In the genomic region with DNA sequence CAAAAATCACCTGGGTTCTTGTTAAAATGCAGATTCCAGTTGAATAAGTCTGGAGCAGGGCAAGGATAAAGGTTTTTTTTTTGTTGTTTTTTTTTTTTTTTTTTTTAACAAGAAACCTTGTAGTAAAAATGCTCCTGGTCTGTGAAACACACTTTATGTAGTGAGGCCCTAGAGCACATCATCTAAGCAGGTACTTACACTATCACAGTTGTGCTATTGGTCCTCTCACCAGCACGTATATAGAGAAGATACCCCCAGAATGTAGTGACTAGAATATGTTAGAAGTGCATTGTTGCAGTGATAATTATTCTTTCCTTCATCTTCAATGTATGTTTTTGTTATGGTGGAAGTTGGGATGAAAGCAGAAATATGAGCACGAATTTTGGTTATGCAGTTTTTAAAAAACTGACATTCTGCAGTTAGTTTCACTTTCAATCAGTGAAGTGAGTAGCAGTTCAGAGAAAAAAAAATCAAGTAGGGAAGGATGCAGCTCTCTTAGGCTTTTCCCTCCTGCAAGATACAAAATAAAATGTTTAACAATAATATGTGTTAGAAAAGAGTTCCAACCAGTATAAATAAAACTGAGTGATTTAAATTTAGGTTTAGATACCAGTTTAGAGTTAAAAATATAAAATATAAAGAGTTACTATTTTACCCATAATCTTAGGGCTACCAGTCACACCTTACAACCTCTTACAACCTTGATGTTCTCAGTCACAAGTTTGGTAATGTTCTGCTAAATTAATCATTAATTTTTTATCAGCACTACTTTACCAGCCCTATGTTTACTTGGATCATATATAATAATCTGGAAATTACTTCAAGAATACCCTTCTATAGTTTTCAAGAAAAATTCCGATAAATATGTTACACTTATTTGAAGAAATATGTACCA, we compare ENCODE assay signal across 13 cellular contexts. TPM values are rescaled to one million over a fixed set of nuclear protein-coding genes. Genes with fewer than 3 reads are reported as not detected.
A peak's percentile ranks its signal among the peaks of the same experiment; 100 is the strongest.
DNase-seq lines count a peak whose midpoint lies in the region; ATAC-seq and TF ChIP-seq lines count a peak whose summit lies in the region.
"Had no signal": no experiment of that assay in that cellular context is flagged by ENCODE, and none has a peak within 500 bp of the region (broad histone marks: within the 10 kb centered on the region; RNA-seq: fewer than 3 reads in every experiment).

No MANE protein-coding gene starts in this region.

- CTCF ChIA-PET in naive thymus-derived CD4-positive, alpha-beta T cell (lab: Charles Lee) = no interaction called here
- CTCF ChIA-PET in Caco-2 (lab: Charles Lee) = no interaction called here

- POLR2A ChIA-PET in naive thymus-derived CD4-positive, alpha-beta T cell (lab: Charles Lee) = interaction anchor here (0.8 kb wide), 1 partner anchor 256 kb away, joined by 3 read pairs; no protein-coding TSS in a partner anchor
- POLR2A ChIA-PET in Caco-2 (lab: Charles Lee) = no interaction called here

- intact Hi-C loops in activated CD4-positive, alpha-beta T cell treated with anti-CD3 and anti-CD28 coated beads, Interleukin-2, amount 10 ng/mL, durations not matched to agents 24 days and 14 days (cut with micrococcal nuclease) = no loop called here
- intact Hi-C loops in naive thymus-derived CD4-positive, alpha-beta T cell (cut with micrococcal nuclease) = no loop called here
- intact Hi-C loops in Caco-2 (cut with micrococcal nuclease; ENCODE audit: unreplicated experiment) = no loop called here
- intact Hi-C loops in gastrocnemius medialis (cut with DNase I; ENCODE audit: low total_unique reads) = no loop called here

- no peak overlapping the region for H3K27ac ChIP-seq in naive thymus-derived CD4-positive, alpha-beta T cell (ENCODE audit: low read depth, low read length)
- no peak overlapping the region for H3K27ac ChIP-seq in gastrocnemius medialis

- DNase-seq in activated CD4-positive, alpha-beta T cell treated with anti-CD3 and anti-CD28 coated beads, Interleukin-2, amount 10 ng/mL, durations not matched to agents 24 days and 14 days = no peak
- no peak for DNase-seq in activated CD4-positive, alpha-beta T cell treated with anti-CD3 and anti-CD28 coated beads for 48 hours
- DNase-seq in LNCaP clone FGC (ENCODE audit: low read depth) (no peak), AG08396 (ENCODE audit: low spot score) (no peak), Caco-2 (no peak), gastrocnemius medialis (no peak)
- no peak for DNase-seq in naive thymus-derived CD4-positive, alpha-beta T cell
- DNase-seq: AML-193; H9; NCI-H146; stimulated activated naive CD4-positive, alpha-beta T cell had no signal

- TF ChIP-seq CTCF in LNCaP clone FGC (IDR thresholded peaks at IDR 0.05; ENCODE audit: control insufficient read depth, extremely low read depth, insufficient read depth) (no peak), Caco-2 (IDR thresholded peaks at IDR 0.05; ENCODE audit: insufficient read depth in 1 of 2, low read depth in 1 of 2, low read length in 1 of 2, severe bottlenecking in 1 of 2, unreplicated experiment in 1 of 2) (no peak), gastrocnemius medialis (IDR thresholded peaks at IDR 0.05 in 4 of 5, conservative IDR thresholded peaks at IDR 0.05 in 1 of 5) (no peak)

- ATAC-seq in GM21786 (IDR thresholded peaks at IDR 0.05; ENCODE audit: unreplicated experiment) (peak; percentile 53), gastrocnemius medialis (no peak)
- no peak for ATAC-seq in naive thymus-derived CD4-positive, alpha-beta T cell

- in situ Hi-C loops in gastrocnemius medialis (cut with MboI; ENCODE audit: low sequenced_read_pairs in 4 of 4) = no loop called here

- no peak for TF ChIP-seq POLR2A in gastrocnemius medialis (IDR thresholded peaks at IDR 0.05)

- H3K4me1 Mint-ChIP-seq in activated CD4-positive, alpha-beta T cell treated with anti-CD3 and anti-CD28 coated beads, Interleukin-2, amount 10 ng/mL, durations not matched to agents 24 days and 14 days = peaks cover 10% of the 10 kb centered on the region
- H3K4me1 Mint-ChIP-seq in naive thymus-derived CD4-positive, alpha-beta T cell = peaks cover 0 to 18% (median 7%) of the 10 kb centered on the region in 7 donors
- no peaks in the 10 kb centered on the region for H3K4me1 Mint-ChIP-seq in Caco-2 (ENCODE audit: low read depth, unreplicated experiment)

- H3K27me3 Mint-ChIP-seq in activated CD4-positive, alpha-beta T cell treated with anti-CD3 and anti-CD28 coated beads, Interleukin-2, amount 10 ng/mL, durations not matched to agents 24 days and 14 days = no peaks in the 10 kb centered on the region
- H3K27me3 Mint-ChIP-seq in naive thymus-derived CD4-positive, alpha-beta T cell = no peaks in the 10 kb centered on the region
- no peaks in the 10 kb centered on the region for H3K27me3 Mint-ChIP-seq in Caco-2 (ENCODE audit: insufficient read depth, unreplicated experiment)

- no peaks in the 10 kb centered on the region for H3K9me3 ChIP-seq in naive thymus-derived CD4-positive, alpha-beta T cell (ENCODE audit: control insufficient read depth in 2 of 3, low read length in 3 of 3)
- H3K9me3 ChIP-seq in Caco-2 = no peaks in the 10 kb centered on the region
- H3K9me3 ChIP-seq in gastrocnemius medialis = no peaks in the 10 kb centered on the region

- H3K36me3 ChIP-seq in naive thymus-derived CD4-positive, alpha-beta T cell (ENCODE audit: control insufficient read depth in 2 of 3, insufficient read depth in 3 of 3, low read length in 3 of 3) = no peaks in the 10 kb centered on the region
- H3K36me3 ChIP-seq in Caco-2 (ENCODE audit: control insufficient read depth, insufficient read depth, low read length) = no peaks in the 10 kb centered on the region
- no peaks in the 10 kb centered on the region for H3K36me3 ChIP-seq in gastrocnemius medialis

- H3K4me3 ChIP-seq in LNCaP clone FGC (ENCODE audit: low read depth, low read length) (peak overlapping the region; percentile 8; the same call in 1 of the 2 replicates), Caco-2 (ENCODE audit: low read depth, low read length) (no peak overlapping the region), gastrocnemius medialis (no peak overlapping the region)
- no peak overlapping the region for H3K4me3 ChIP-seq in naive thymus-derived CD4-positive, alpha-beta T cell (ENCODE audit: low read length)

- H3K4me1 ChIP-seq in naive thymus-derived CD4-positive, alpha-beta T cell (ENCODE audit: control insufficient read depth in 2 of 2, insufficient read depth in 2 of 2, low read length in 2 of 2) = no peaks in the 10 kb centered on the region
- H3K4me1 ChIP-seq in Caco-2 (no peaks in the 10 kb centered on the region), gastrocnemius medialis (no peaks in the 10 kb centered on the region)

- H3K27ac Mint-ChIP-seq in activated CD4-positive, alpha-beta T cell treated with anti-CD3 and anti-CD28 coated beads, Interleukin-2, amount 10 ng/mL, durations not matched to agents 24 days and 14 days = no peak overlapping the region
- H3K27ac Mint-ChIP-seq in naive thymus-derived CD4-positive, alpha-beta T cell = peak overlapping the region in 3 of 9 donors; percentile 9 to 48 (median 18)
- H3K27ac Mint-ChIP-seq in Caco-2 (ENCODE audit: unreplicated experiment) = no peak overlapping the region
- H3K27ac Mint-ChIP-seq: H9 had no signal

- no peaks in the 10 kb centered on the region for H3K36me3 Mint-ChIP-seq in activated CD4-positive, alpha-beta T cell treated with anti-CD3 and anti-CD28 coated beads, Interleukin-2, amount 10 ng/mL, durations not matched to agents 24 days and 14 days (ENCODE audit: low read depth)
- H3K36me3 Mint-ChIP-seq in naive thymus-derived CD4-positive, alpha-beta T cell = no peaks in the 10 kb centered on the region
- no peaks in the 10 kb centered on the region for H3K36me3 Mint-ChIP-seq in Caco-2 (ENCODE audit: insufficient read depth, unreplicated experiment)

- no peaks in the 10 kb centered on the region for H3K27me3 ChIP-seq in naive thymus-derived CD4-positive, alpha-beta T cell (ENCODE audit: control insufficient read depth in 2 of 2, insufficient read depth in 2 of 2, low read length in 2 of 2)
- no peaks in the 10 kb centered on the region for H3K27me3 ChIP-seq in Caco-2 (replicated peaks; ENCODE audit: control insufficient read depth, insufficient read depth, low read length)
- no peaks in the 10 kb centered on the region for H3K27me3 ChIP-seq in gastrocnemius medialis

- no TSS peak for BruUV-seq in Caco-2 (replicated peaks; lab: Mats Ljungman, UMichigan)

- H3K4me3 Mint-ChIP-seq in activated CD4-positive, alpha-beta T cell treated with anti-CD3 and anti-CD28 coated beads, Interleukin-2, amount 10 ng/mL, durations not matched to agents 24 days and 14 days = peak overlapping the region; percentile 65
- H3K4me3 Mint-ChIP-seq in naive thymus-derived CD4-positive, alpha-beta T cell = peak overlapping the region in 8 of 10 donors; percentile 21 to 85 (median 56)
- H3K4me3 Mint-ChIP-seq in Caco-2 (ENCODE audit: unreplicated experiment) = no peak overlapping the region
- H3K4me3 Mint-ChIP-seq: H9 had no signal

- no peaks in the 10 kb centered on the region for H3K9me3 Mint-ChIP-seq in activated CD4-positive, alpha-beta T cell treated with anti-CD3 and anti-CD28 coated beads, Interleukin-2, amount 10 ng/mL, durations not matched to agents 24 days and 14 days
- H3K9me3 Mint-ChIP-seq in naive thymus-derived CD4-positive, alpha-beta T cell = peaks cover 0 to 5% (median 0%) of the 10 kb centered on the region in 11 donors
- no peaks in the 10 kb centered on the region for H3K9me3 Mint-ChIP-seq in Caco-2 (ENCODE audit: unreplicated experiment)

RNA-seq across cellular contexts. Expression of a gene that starts 9.2 kb away (rescaled TPM):
- not detected in 2 replicates for total RNA-seq in activated CD4-positive, alpha-beta T cell treated with anti-CD3 and anti-CD28 coated beads, Interleukin-2, amount 10 ng/mL, durations not matched to agents 24 days and 14 days
- total RNA-seq in naive thymus-derived CD4-positive, alpha-beta T cell = not detected
- polyA plus RNA-seq in naive thymus-derived CD4-positive, alpha-beta T cell = not detected
- total RNA-seq in Caco-2 (2022) (not detected in 2 replicates), gastrocnemius medialis (not detected)
- total RNA-seq: H9, pulmonary artery endothelial cell had no signal

RNA-seq across cellular contexts. Expression of a gene that starts 14.6 kb away (rescaled TPM):
- not detected in 2 replicates for total RNA-seq in activated CD4-positive, alpha-beta T cell treated with anti-CD3 and anti-CD28 coated beads, Interleukin-2, amount 10 ng/mL, durations not matched to agents 24 days and 14 days
- total RNA-seq in naive thymus-derived CD4-positive, alpha-beta T cell = not detected
- not detected for polyA plus RNA-seq in naive thymus-derived CD4-positive, alpha-beta T cell
- total RNA-seq in Caco-2 (2022) = not detected in 2 replicates
- total RNA-seq in gastrocnemius medialis = not detected
- total RNA-seq: H9, pulmonary artery endothelial cell had no signal

RNA-seq across cellular contexts. Expression of a gene that starts 43.2 kb away (rescaled TPM):
- not detected in 2 replicates for total RNA-seq in activated CD4-positive, alpha-beta T cell treated with anti-CD3 and anti-CD28 coated beads, Interleukin-2, amount 10 ng/mL, durations not matched to agents 24 days and 14 days
- not detected for total RNA-seq in naive thymus-derived CD4-positive, alpha-beta T cell
- polyA plus RNA-seq in naive thymus-derived CD4-positive, alpha-beta T cell = not detected
- total RNA-seq in Caco-2 (2022) = not detected in 2 replicates
- not detected for total RNA-seq in gastrocnemius medialis
- total RNA-seq: H9, pulmonary artery endothelial cell had no signal
